In the genomic region with DNA sequence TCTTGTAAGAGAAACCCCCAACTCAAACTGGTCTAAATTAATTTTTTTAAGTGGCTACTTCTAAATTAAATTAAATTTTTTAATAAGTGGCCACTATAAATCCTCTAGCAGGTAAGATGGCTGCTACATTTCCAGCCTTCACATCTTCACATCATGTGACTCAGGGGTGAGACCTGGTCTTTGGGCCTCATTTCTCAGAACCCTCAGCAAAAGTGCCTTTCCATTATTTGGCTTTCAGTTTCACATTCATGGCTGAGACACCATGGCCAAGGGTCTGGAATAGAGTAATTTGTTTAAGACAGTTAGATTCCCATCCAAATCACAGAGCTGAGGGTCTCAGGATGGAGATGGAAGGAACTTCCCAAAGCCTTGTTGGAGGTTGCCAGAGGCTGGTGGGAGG, we compare ENCODE assay signal across 1 cellular context.
TF ChIP-seq lines count a peak whose summit lies in the region.

No MANE protein-coding gene starts in this region.

TF ChIP-seq in GM12878, 131 proteins besides CTCF, POLR2A, EP300 and RAD21:
- TF ChIP-seq, protein P1, sequence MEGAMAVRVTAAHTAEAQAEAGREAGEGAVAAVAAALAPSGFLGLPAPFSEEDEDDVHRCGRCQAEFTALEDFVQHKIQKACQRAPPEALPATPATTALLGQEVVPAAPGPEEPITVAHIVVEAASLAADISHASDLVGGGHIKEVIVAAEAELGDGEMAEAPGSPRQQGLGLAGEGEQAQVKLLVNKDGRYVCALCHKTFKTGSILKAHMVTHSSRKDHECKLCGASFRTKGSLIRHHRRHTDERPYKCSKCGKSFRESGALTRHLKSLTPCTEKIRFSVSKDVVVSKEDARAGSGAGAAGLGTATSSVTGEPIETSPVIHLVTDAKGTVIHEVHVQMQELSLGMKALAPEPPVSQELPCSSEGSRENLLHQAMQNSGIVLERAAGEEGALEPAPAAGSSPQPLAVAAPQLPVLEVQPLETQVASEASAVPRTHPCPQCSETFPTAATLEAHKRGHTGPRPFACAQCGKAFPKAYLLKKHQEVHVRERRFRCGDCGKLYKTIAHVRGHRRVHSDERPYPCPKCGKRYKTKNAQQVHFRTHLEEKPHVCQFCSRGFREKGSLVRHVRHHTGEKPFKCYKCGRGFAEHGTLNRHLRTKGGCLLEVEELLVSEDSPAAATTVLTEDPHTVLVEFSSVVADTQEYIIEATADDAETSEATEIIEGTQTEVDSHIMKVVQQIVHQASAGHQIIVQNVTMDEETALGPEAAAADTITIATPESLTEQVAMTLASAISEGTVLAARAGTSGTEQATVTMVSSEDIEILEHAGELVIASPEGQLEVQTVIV (IDR thresholded peaks at IDR 0.05; ENCODE audit: borderline replicate concordance, partially characterized antibody) = no peak
- no peak for TF ChIP-seq MEF2A (IDR thresholded peaks at IDR 0.05; ENCODE audit: insufficient read depth, low read depth, low read length)
- no peak for TF ChIP-seq FOXK2 (IDR thresholded peaks at IDR 0.05)
- no peak for TF ChIP-seq CHD4 (IDR thresholded peaks at IDR 0.05)
- TF ChIP-seq SIN3A (IDR thresholded peaks at IDR 0.05; ENCODE audit: low read depth, low read length) = no peak
- no peak for TF ChIP-seq BMI1 (IDR thresholded peaks at IDR 0.05; ENCODE audit: borderline replicate concordance)
- TF ChIP-seq EGR1 (IDR thresholded peaks at IDR 0.05; ENCODE audit: borderline replicate concordance in 1 of 2, low read depth in 2 of 2, low read length in 2 of 2) = no peak
- no peak for TF ChIP-seq PAX5 (IDR thresholded peaks at IDR 0.05; ENCODE audit: borderline replicate concordance, low read depth, low read length)
- TF ChIP-seq, protein P2, sequence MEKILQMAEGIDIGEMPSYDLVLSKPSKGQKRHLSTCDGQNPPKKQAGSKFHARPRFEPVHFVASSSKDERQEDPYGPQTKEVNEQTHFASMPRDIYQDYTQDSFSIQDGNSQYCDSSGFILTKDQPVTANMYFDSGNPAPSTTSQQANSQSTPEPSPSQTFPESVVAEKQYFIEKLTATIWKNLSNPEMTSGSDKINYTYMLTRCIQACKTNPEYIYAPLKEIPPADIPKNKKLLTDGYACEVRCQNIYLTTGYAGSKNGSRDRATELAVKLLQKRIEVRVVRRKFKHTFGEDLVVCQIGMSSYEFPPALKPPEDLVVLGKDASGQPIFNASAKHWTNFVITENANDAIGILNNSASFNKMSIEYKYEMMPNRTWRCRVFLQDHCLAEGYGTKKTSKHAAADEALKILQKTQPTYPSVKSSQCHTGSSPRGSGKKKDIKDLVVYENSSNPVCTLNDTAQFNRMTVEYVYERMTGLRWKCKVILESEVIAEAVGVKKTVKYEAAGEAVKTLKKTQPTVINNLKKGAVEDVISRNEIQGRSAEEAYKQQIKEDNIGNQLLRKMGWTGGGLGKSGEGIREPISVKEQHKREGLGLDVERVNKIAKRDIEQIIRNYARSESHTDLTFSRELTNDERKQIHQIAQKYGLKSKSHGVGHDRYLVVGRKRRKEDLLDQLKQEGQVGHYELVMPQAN (conservative IDR thresholded peaks at IDR 0.05) = no peak
- TF ChIP-seq ZBED1 (IDR thresholded peaks at IDR 0.05; ENCODE audit: borderline replicate concordance) = no peak
- TF ChIP-seq RUNX3 (IDR thresholded peaks at IDR 0.05; ENCODE audit: low read length) = no peak
- TF ChIP-seq BACH1 (IDR thresholded peaks at IDR 0.05; ENCODE audit: borderline replicate concordance) = no peak
